1 cellular context compared by ENCODE assay signal in genomic region chr14:23115492-23115850, GRCh38.
TF ChIP-seq lines count a peak whose summit lies in the region.

No MANE protein-coding gene starts in this region.

TF ChIP-seq in HCT116, 20 proteins besides CTCF, POLR2A, EP300 and RAD21 (continued from another document):
- TF ChIP-seq SIN3A (IDR thresholded peaks at IDR 0.05; ENCODE audit: low read depth) (no peak), EGR1 (IDR thresholded peaks at IDR 0.05; ENCODE audit: low read depth) (no peak), ZBTB33 (IDR thresholded peaks at IDR 0.05; ENCODE audit: extremely low read depth, insufficient replicate concordance, low read length) (no peak), ZNF274 (IDR thresholded peaks at IDR 0.05; ENCODE audit: low read depth, low read length) (no peak), ATF3 (IDR thresholded peaks at IDR 0.05) (no peak), CEBPB (IDR thresholded peaks at IDR 0.05; ENCODE audit: low read depth) (no peak), SRF (IDR thresholded peaks at IDR 0.05; ENCODE audit: low read depth) (no peak), YY1 (IDR thresholded peaks at IDR 0.05; ENCODE audit: extremely low read depth, insufficient replicate concordance, low read depth, low read length) (no peak), ELF1 (IDR thresholded peaks at IDR 0.05; ENCODE audit: borderline replicate concordance, low read depth) (no peak)
